ENCODE assay signal across 15 cellular contexts in the genomic region with DNA sequence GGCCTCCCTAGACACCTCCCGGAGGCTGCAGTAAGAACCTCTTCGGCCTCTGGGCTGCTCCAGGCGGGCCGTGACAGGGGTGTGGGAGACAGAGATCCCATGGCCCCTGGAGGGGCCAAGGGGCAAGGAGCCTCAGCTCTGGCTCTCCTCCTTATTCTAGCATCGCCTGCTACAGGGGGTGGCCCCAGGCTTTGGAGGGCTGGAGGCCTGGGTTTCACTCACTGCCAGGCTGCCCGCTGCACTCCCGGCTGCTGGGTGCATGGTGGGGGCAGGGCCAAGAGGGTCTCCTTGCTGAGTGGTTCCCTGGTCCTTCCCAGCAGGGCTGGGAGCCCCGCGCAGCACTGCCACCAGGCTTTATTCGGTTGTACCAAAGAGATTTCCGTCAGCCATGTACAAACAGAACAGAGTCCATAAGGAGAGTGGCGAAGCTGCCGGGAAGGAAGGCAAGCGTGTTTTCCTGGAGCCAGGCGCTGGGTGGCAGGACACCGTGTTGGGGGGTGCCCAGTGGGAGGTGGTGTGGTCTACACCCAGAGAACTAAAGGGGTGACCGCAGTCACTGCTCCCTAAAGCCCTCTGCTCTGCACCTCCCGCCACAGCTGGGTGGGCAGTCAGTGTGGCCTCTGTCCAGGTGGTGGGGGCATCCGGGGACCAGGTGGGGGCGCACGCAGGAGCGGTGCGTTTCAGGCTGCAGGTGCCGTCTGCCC.
"Had no signal": no experiment of that assay in that cellular context is flagged by ENCODE, and none has a peak within 500 bp of the region (broad histone marks: within the 10 kb centered on the region; RNA-seq: fewer than 3 reads in every experiment).

No MANE protein-coding gene starts in this region.

- H3K27ac ChIP-seq: esophagus squamous epithelium, lower lobe of right lung, neural progenitor cell, thyroid gland, uterus had no signal

- H3K4me3 ChIP-seq: esophagus squamous epithelium, lower lobe of right lung, neural progenitor cell, thyroid gland, uterus had no signal

- H3K36me3 ChIP-seq: neural progenitor cell, uterus had no signal

- DNase-seq: activated CD4-positive, alpha-beta T cell treated with anti-CD3 and anti-CD28 coated beads, Interleukin-2, amount 50 U/mL, for 1 hour; activated naive CD4-positive, alpha-beta T cell treated with anti-CD3 and anti-CD28 coated beads, Interleukin-2, amount 10 ng/mL, durations not matched to agents 7 days and 5 days; activated T-cell treated with anti-CD3 and anti-CD28 coated beads for 4 hours; esophagus squamous epithelium; foreskin fibroblast; glutamatergic neuron; immature natural killer cell; left cardiac atrium; lower lobe of right lung; small intestine; T-helper 2 cell; thyroid gland; uterus had no signal

- ATAC-seq: activated T-helper 17 cell treated with anti-CD3 and anti-CD28 coated beads, Interleukin-2, amount 50 U/mL, for 72 hours; lower lobe of right lung had no signal

- H3K4me2 ChIP-seq: neural progenitor cell had no signal

- H3K9ac ChIP-seq: neural progenitor cell had no signal

- H3K9me3 ChIP-seq: esophagus squamous epithelium, lower lobe of right lung, thyroid gland, uterus had no signal

- H3K27me3 ChIP-seq: thyroid gland, uterus had no signal
